In genomic region chr1:1034438-1034759, GRCh38 we compare ENCODE assay signal across 8 cellular contexts. TPM values are rescaled to one million over a fixed set of nuclear protein-coding genes. Genes with fewer than 3 reads are reported as not detected.
DNase-seq lines count a peak whose midpoint lies in the region; ATAC-seq and TF ChIP-seq lines count a peak whose summit lies in the region.
"Had no signal": no experiment of that assay in that cellular context is flagged by ENCODE, and none has a peak within 500 bp of the region (broad histone marks: within the 10 kb centered on the region; RNA-seq: fewer than 3 reads in every experiment).

No MANE protein-coding gene starts in this region.

- no peak for ATAC-seq in activated CD8-positive, alpha-beta T cell treated with anti-CD3 and anti-CD28 coated beads, Interleukin-2, amount 10 ng/mL, durations not matched to agents 7 days and 5 days

- no peaks in the 10 kb centered on the region for H3K9me3 ChIP-seq in HUES48 (ENCODE audit: control insufficient read depth, insufficient read depth, low read length)

- H3K27me3 Mint-ChIP-seq in activated CD8-positive, alpha-beta T cell treated with anti-CD3 and anti-CD28 coated beads, Interleukin-2, amount 10 ng/mL, durations not matched to agents 7 days and 5 days (ENCODE audit: low read depth) = peaks cover 2% of the 10 kb centered on the region
- peaks cover 29% of the 10 kb centered on the region for H3K27me3 Mint-ChIP-seq in nephron (ENCODE audit: low read depth)

- H3K27me3 ChIP-seq in HUES48 (ENCODE audit: control insufficient read depth, insufficient read depth, low read length) = peaks cover 49% of the 10 kb centered on the region

- POLR2A ChIA-PET in activated CD8-positive, alpha-beta T cell treated with anti-CD3 and anti-CD28 coated beads, Interleukin-2, amount 10 ng/mL, durations not matched to agents 7 days and 5 days (lab: Charles Lee) = no interaction called here

- H3K9ac ChIP-seq in HUES48 (ENCODE audit: low read depth, low read length) = no peak overlapping the region

- H3K4me1 ChIP-seq in HUES48 (ENCODE audit: control insufficient read depth, insufficient read depth, low read length) = peaks cover 8% of the 10 kb centered on the region

- TF ChIP-seq CTCF in nephron (IDR thresholded peaks at IDR 0.05; ENCODE audit: unreplicated experiment in 3 of 3) = no peak

- H3K36me3 ChIP-seq in HUES48 (ENCODE audit: control insufficient read depth, insufficient read depth, low read length) = 0 out of 2 replicates have a peak, but pooled peaks cover 2% of the 10 kb centered on the region

- peak overlapping the region; percentile 58 for H3K4me3 ChIP-seq in HUES48 (ENCODE audit: low read depth, low read length)

- peak overlapping the region; percentile 56 for H3K4me3 Mint-ChIP-seq in activated CD8-positive, alpha-beta T cell treated with anti-CD3 and anti-CD28 coated beads, Interleukin-2, amount 10 ng/mL, durations not matched to agents 7 days and 5 days
- peak overlapping the region; percentile 65 to 72 (median 69) for H3K4me3 Mint-ChIP-seq in nephron

- no peaks in the 10 kb centered on the region for H3K9me3 Mint-ChIP-seq in activated CD8-positive, alpha-beta T cell treated with anti-CD3 and anti-CD28 coated beads, Interleukin-2, amount 10 ng/mL, durations not matched to agents 7 days and 5 days (ENCODE audit: insufficient read depth)
- H3K9me3 Mint-ChIP-seq in nephron = no peaks in the 10 kb centered on the region

- no peak overlapping the region for H3K27ac ChIP-seq in HUES48 (ENCODE audit: low read depth, low read length)

- no peak overlapping the region for H3K27ac Mint-ChIP-seq in activated CD8-positive, alpha-beta T cell treated with anti-CD3 and anti-CD28 coated beads, Interleukin-2, amount 10 ng/mL, durations not matched to agents 7 days and 5 days
- H3K27ac Mint-ChIP-seq in nephron = no peak overlapping the region

- no peak for DNase-seq in activated CD8-positive, alpha-beta T cell treated with anti-CD3 and anti-CD28 coated beads, Interleukin-2, amount 10 ng/mL, durations not matched to agents 7 days and 5 days
- DNase-seq in stimulated activated CD4-positive, alpha-beta T cell treated with anti-CD3 and anti-CD28 coated beads, Interleukin-4, amount 100 ng/mL, for 24 hours = no peak
- DNase-seq in T1000 (lab: John Stamatoyannopoulos, UW) = no peak
- DNase-seq: activated CD4-positive, CD25-positive, alpha-beta regulatory T cell treated with anti-CD3 and anti-CD28 coated beads, Interleukin-2, amount 50 U/mL, for 72 hours; EL had no signal

- H3K4me1 Mint-ChIP-seq in activated CD8-positive, alpha-beta T cell treated with anti-CD3 and anti-CD28 coated beads, Interleukin-2, amount 10 ng/mL, durations not matched to agents 7 days and 5 days (ENCODE audit: low read depth) = peaks cover 24% of the 10 kb centered on the region
- peaks cover 10% of the 10 kb centered on the region for H3K4me1 Mint-ChIP-seq in nephron

- H3K36me3 Mint-ChIP-seq in activated CD8-positive, alpha-beta T cell treated with anti-CD3 and anti-CD28 coated beads, Interleukin-2, amount 10 ng/mL, durations not matched to agents 7 days and 5 days (ENCODE audit: low read depth) = peaks cover 2% of the 10 kb centered on the region
- H3K36me3 Mint-ChIP-seq in nephron (ENCODE audit: low read depth) = peaks cover 9% of the 10 kb centered on the region

- CTCF ChIA-PET in activated CD8-positive, alpha-beta T cell treated with anti-CD3 and anti-CD28 coated beads, Interleukin-2, amount 10 ng/mL, durations not matched to agents 7 days and 5 days (lab: Charles Lee) = interaction anchor here (0.6 to 4.0 kb wide), 6 partner anchors 16 to 83 kb away, joined by 3 to 52 read pairs (median 6); partner anchors contain the start of gene AGRN

RNA-seq across cellular contexts. Expression of gene AGRN, which starts 14.5 kb away (rescaled TPM):
- 10 to 100 TPM; 12.4 to 14.6 TPM for total RNA-seq in activated CD8-positive, alpha-beta T cell treated with anti-CD3 and anti-CD28 coated beads, Interleukin-2, amount 10 ng/mL, durations not matched to agents 7 days and 5 days

RNA-seq across cellular contexts. Expression of gene ISG15, which starts 21.1 kb away (rescaled TPM):
- 100 to 1,000 TPM; 385 to 413 TPM for total RNA-seq in activated CD8-positive, alpha-beta T cell treated with anti-CD3 and anti-CD28 coated beads, Interleukin-2, amount 10 ng/mL, durations not matched to agents 7 days and 5 days

RNA-seq across cellular contexts. Expression of gene HES4, which starts 34.5 kb away (rescaled TPM):
- total RNA-seq in activated CD8-positive, alpha-beta T cell treated with anti-CD3 and anti-CD28 coated beads, Interleukin-2, amount 10 ng/mL, durations not matched to agents 7 days and 5 days = under 1 TPM; 0.45 to 0.50 TPM

RNA-seq across cellular contexts. Expression of gene RNF223, which starts 39.7 kb away (rescaled TPM):
- total RNA-seq in activated CD8-positive, alpha-beta T cell treated with anti-CD3 and anti-CD28 coated beads, Interleukin-2, amount 10 ng/mL, durations not matched to agents 7 days and 5 days = not detected
- total RNA-seq: fibroblast of villous mesenchyme had no signal

RNA-seq across cellular contexts. Expression of gene PERM1, which starts 52.5 kb away (rescaled TPM):
- total RNA-seq in activated CD8-positive, alpha-beta T cell treated with anti-CD3 and anti-CD28 coated beads, Interleukin-2, amount 10 ng/mL, durations not matched to agents 7 days and 5 days = not detected
